In genomic region chr7:74306737-74307469, GRCh38 we compare ENCODE assay signal across 8 cellular contexts.
DNase-seq lines count a peak whose midpoint lies in the region; ATAC-seq and TF ChIP-seq lines count a peak whose summit lies in the region.

No MANE protein-coding gene starts in this region.

- H3K4me3 ChIP-seq in NT2/D1 (ENCODE audit: insufficient read length, low read depth) (no peak overlapping the region), coronary artery (peak overlapping the region; percentile 66), muscle layer of duodenum (ENCODE audit: low read depth in 1 of 2, low read length in 2 of 2) (peak overlapping the region; percentile 35 to 37)

- no peaks in the 10 kb centered on the region for H3K27me3 ChIP-seq in NT2/D1 (ENCODE audit: insufficient read depth, insufficient read length)
- no peaks in the 10 kb centered on the region for H3K27me3 ChIP-seq in muscle layer of duodenum (ENCODE audit: low read depth, low read length)

- no peaks in the 10 kb centered on the region for H3K9me3 ChIP-seq in NT2/D1 (ENCODE audit: insufficient read depth, low read length)
- H3K9me3 ChIP-seq in muscle layer of duodenum (ENCODE audit: control insufficient read depth in 1 of 2, low read length in 2 of 2), result no peaks in the 10 kb centered on the region

- DNase-seq in EH (ENCODE audit: low read depth) (peak; percentile 90), NT2/D1 (ENCODE audit: low read depth, low spot score) (no peak), coronary artery (ENCODE audit: low spot score) (peak; percentile 83), germinal center (ENCODE audit: low spot score) (no peak), NOMO-1 treated with DMSO at 0.1 percent for 48 hours (lab: John Stamatoyannopoulos, UW; ENCODE audit: unreplicated experiment) (no peak)

- peak overlapping the region; percentile 56 for H3K9ac ChIP-seq in NT2/D1 (ENCODE audit: insufficient read length, low read depth)

- no peak for TF ChIP-seq CTCF in coronary artery (IDR thresholded peaks at IDR 0.05)

- ATAC-seq in HG02938 (IDR thresholded peaks at IDR 0.05; ENCODE audit: unreplicated experiment) (no peak), GM21367 (IDR thresholded peaks at IDR 0.05; ENCODE audit: unreplicated experiment) (no peak)

- H3K36me3 ChIP-seq in NT2/D1 (ENCODE audit: insufficient read depth, insufficient read length, low read length) (no peaks in the 10 kb centered on the region), muscle layer of duodenum (ENCODE audit: control insufficient read depth in 1 of 2, insufficient read depth in 2 of 2, low read length in 2 of 2) (no peaks in the 10 kb centered on the region)

- H3K27ac ChIP-seq in coronary artery (peak overlapping the region; percentile 69 to 72), muscle layer of duodenum (ENCODE audit: low read length) (no peak overlapping the region)

- H3K4me1 ChIP-seq in NT2/D1 (ENCODE audit: insufficient read depth, insufficient read length) (peaks cover 11% of the 10 kb centered on the region), muscle layer of duodenum (ENCODE audit: control insufficient read depth in 1 of 2, insufficient read depth in 2 of 2, low read length in 2 of 2) (peaks cover 0 to 15% of the 10 kb centered on the region in 2 donors)

Comparison
In these comparisons a context has a peak if more than half of its experiments do, and no peak if none do; other contexts are left out.
1. DNase-seq: peak in EH (single experiment) and coronary artery (single experiment); none in NT2/D1 (single experiment), germinal center (single experiment) and NOMO-1 treated with DMSO at 0.1 percent for 48 hours (single experiment).